ENCODE assay signal across 23 cellular contexts in genomic region chr9:69955536-69956355, GRCh38.
"Had no signal": no experiment of that assay in that cellular context is flagged by ENCODE, and none has a peak within 500 bp of the region (broad histone marks: within the 10 kb centered on the region; RNA-seq: fewer than 3 reads in every experiment).

No MANE protein-coding gene starts in this region.

- H3K36me3 ChIP-seq: gastroesophageal sphincter, heart right ventricle, sigmoid colon, upper lobe of left lung had no signal

- H3K27me3 ChIP-seq: gastroesophageal sphincter, sigmoid colon, upper lobe of left lung had no signal

- FAIRE-seq: endothelial cell of umbilical vein had no signal

- H3K27ac ChIP-seq: upper lobe of left lung, VCaP had no signal

- H3K9me3 ChIP-seq: gastroesophageal sphincter, heart right ventricle, sigmoid colon, upper lobe of left lung had no signal

- H3K4me3 ChIP-seq: gastroesophageal sphincter, heart right ventricle, sigmoid colon, upper lobe of left lung had no signal

- DNase-seq: activated CD4-positive, alpha-beta T cell treated with anti-CD3 and anti-CD28 coated beads, Interleukin-2, amount 10 ng/mL, durations not matched to agents 24 days and 14 days; activated CD8-positive, alpha-beta memory T cell treated with anti-CD3 and anti-CD28 coated beads, Interleukin-2, amount 10 ng/mL, durations not matched to agents 7 days and 5 days; activated CD8-positive, alpha-beta T cell treated with anti-CD3 and anti-CD28 coated beads for 36 hours; activated effector memory CD4-positive, alpha-beta T cell treated with anti-CD3 and anti-CD28 coated beads, Interleukin-2, amount 50 U/mL, for 16 hours; activated naive CD4-positive, alpha-beta T cell treated with anti-CD3 and anti-CD28 coated beads, Interleukin-2, amount 10 ng/mL, durations not matched to agents 7 days and 5 days; activated T-cell treated with anti-CD3 and anti-CD28 coated beads for 4 hours; amygdala; effector memory CD4-positive, alpha-beta T cell; islet precursor cell; naive thymus-derived CD8-positive, alpha-beta T cell; sigmoid colon; stimulated activated CD4-positive, alpha-beta T cell treated with anti-CD3 and anti-CD28 coated beads, Interleukin-2, amount 100 ng/mL, for 48 hours; stimulated activated CD8-positive, alpha-beta memory T cell treated with anti-CD3 and anti-CD28 coated beads, Interleukin-4, amount 100 ng/mL, for 48 hours; stimulated activated naive B cell treated with anti-CD40 and anti-IgM and Interleukin-4, amounts not matched to agents 10 μg/mL and 1 μg/mL and 100 μg/mL, for 72 hours; T-cell had no signal

- ATAC-seq: activated CD4-positive, CD25-positive, alpha-beta regulatory T cell treated with anti-CD3 and anti-CD28 coated beads, Interleukin-2, amount 50 U/mL, for 24 hours; activated CD8-positive, alpha-beta memory T cell treated with anti-CD3 and anti-CD28 coated beads, Interleukin-2, amount 10 ng/mL, durations not matched to agents 7 days and 5 days; activated CD8-positive, alpha-beta T cell treated with anti-CD3 and anti-CD28 coated beads for 36 hours; esophagus mucosa; gastroesophageal sphincter; left lobe of liver; naive thymus-derived CD8-positive, alpha-beta T cell; stimulated activated naive B cell treated with anti-CD40 and anti-IgM and Interleukin-4, amounts not matched to agents 10 μg/mL and 1 μg/mL and 100 μg/mL, for 72 hours; T-cell had no signal

- H3K4me1 ChIP-seq: gastroesophageal sphincter, heart right ventricle, sigmoid colon, upper lobe of left lung had no signal
